8 cellular contexts compared by ENCODE assay signal in genomic region chr6:125314019-125314581, GRCh38. TPM values are rescaled to one million over a fixed set of nuclear protein-coding genes. Genes with fewer than 3 reads are reported as not detected.
DNase-seq lines count a peak whose midpoint lies in the region; ATAC-seq and TF ChIP-seq lines count a peak whose summit lies in the region.

No MANE protein-coding gene starts in this region.

- H4K20me1 ChIP-seq in DND-41 (ENCODE audit: insufficient read depth, low read length): no peaks in the 10 kb centered on the region

- peak; percentile 74 for ATAC-seq in DND-41 (ENCODE audit: insufficient read depth, low read depth)
- peak; percentile 88 for ATAC-seq in GM19452 (IDR thresholded peaks at IDR 0.05; ENCODE audit: unreplicated experiment)
- ATAC-seq in HG03378 (IDR thresholded peaks at IDR 0.05; ENCODE audit: unreplicated experiment): peak; percentile 89

- no peak overlapping the region for H3K9ac ChIP-seq in DND-41 (ENCODE audit: low read depth, low read length)

- H3K4me3 Mint-ChIP-seq in nephron progenitor cell: no peak overlapping the region

- H3K4me3 ChIP-seq in DND-41 (ENCODE audit: low read depth in 1 of 2, low read length in 2 of 2): no peak overlapping the region
- no peak overlapping the region for H3K4me3 ChIP-seq in fibroblast of the aortic adventitia (ENCODE audit: low read depth, low read length)

- H3K36me3 Mint-ChIP-seq in nephron progenitor cell (ENCODE audit: low read depth): no peaks in the 10 kb centered on the region

- H2AFZ ChIP-seq in DND-41 (ENCODE audit: low read depth, low read length): no peak overlapping the region

- H3K79me2 ChIP-seq in DND-41 (ENCODE audit: insufficient read depth, low read length): no peaks in the 10 kb centered on the region

- DNase-seq in DND-41 (peak; percentile 45), NCI-H526 treated with DMSO at 0.1 percent for 48 hours (lab: John Stamatoyannopoulos, UW) (peak; percentile 38), fibroblast of the aortic adventitia (ENCODE audit: low read depth) (peak; percentile 84), nephron progenitor cell (peak; percentile 65), OCI-M2 (lab: John Stamatoyannopoulos, UW; ENCODE audit: unreplicated experiment) (no peak)
- peak; percentile 34 for DNase-seq in activated CD8-positive, alpha-beta memory T cell treated with anti-CD3 and anti-CD28 coated beads, Interleukin-2, amount 50 U/mL, for 4 hours

- H3K27ac ChIP-seq in DND-41 (ENCODE audit: low read length): no peak overlapping the region

- no peaks in the 10 kb centered on the region for H3K9me3 ChIP-seq in DND-41 (ENCODE audit: insufficient read depth, low read length, severe bottlenecking)

- peaks cover 4% of the 10 kb centered on the region for H3K27me3 ChIP-seq in DND-41 (ENCODE audit: insufficient read depth, low read length, poor library complexity)

- no peaks in the 10 kb centered on the region for H3K36me3 ChIP-seq in DND-41 (ENCODE audit: insufficient read depth, low read length)

- no peak overlapping the region for H3K4me2 ChIP-seq in DND-41 (ENCODE audit: insufficient read depth, low read length)

- no peaks in the 10 kb centered on the region for H3K4me1 ChIP-seq in DND-41 (ENCODE audit: insufficient read depth, low read length)

- H3K4me1 Mint-ChIP-seq in nephron progenitor cell: peaks cover 21% of the 10 kb centered on the region

- TF ChIP-seq CTCF in DND-41 (IDR thresholded peaks at IDR 0.05; ENCODE audit: borderline replicate concordance, extremely low read depth, low read length, poor library complexity, severe bottlenecking) (peak; percentile 73), fibroblast of the aortic adventitia (IDR thresholded peaks at IDR 0.05; ENCODE audit: insufficient read depth, low read length) (peak; percentile 86), nephron progenitor cell (IDR thresholded peaks at IDR 0.05) (peak; percentile 74)

- no peaks in the 10 kb centered on the region for H3K27me3 Mint-ChIP-seq in nephron progenitor cell (ENCODE audit: low read depth, poor library complexity)

- no peak overlapping the region for H3K27ac Mint-ChIP-seq in nephron progenitor cell

- H3K9me3 Mint-ChIP-seq in nephron progenitor cell: no peaks in the 10 kb centered on the region

RNA-seq across cellular contexts. Expression of gene HDDC2, which starts 12.3 kb away (rescaled TPM):
- 32.1 and 71.5 TPM in 2 replicates for total RNA-seq in fibroblast of the aortic adventitia (ENCODE audit: low replicate concordance)
